ENCODE assay signal across 14 cellular contexts in the genomic region with DNA sequence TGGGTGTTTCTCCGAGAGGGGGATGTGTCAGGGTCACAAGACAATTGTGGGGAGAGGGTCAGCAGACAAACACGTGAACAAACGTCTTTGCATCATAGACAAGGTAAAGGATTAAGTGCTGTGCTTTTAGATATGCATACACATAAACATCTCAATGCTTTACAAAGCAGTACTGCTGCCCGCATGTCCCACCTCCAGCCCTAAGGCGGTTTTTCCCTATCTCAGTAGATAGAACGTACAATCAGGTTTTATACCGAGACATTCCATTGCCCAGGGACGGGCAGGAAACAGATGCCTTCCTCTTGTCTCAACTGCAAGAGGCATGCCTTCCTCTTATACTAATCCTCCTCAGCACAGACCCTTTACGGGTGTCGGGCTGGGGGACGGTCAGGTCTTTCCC. TPM values are rescaled to one million over a fixed set of nuclear protein-coding genes. Genes with fewer than 3 reads are reported as not detected.
"Had no signal": no experiment of that assay in that cellular context is flagged by ENCODE, and none has a peak within 500 bp of the region (broad histone marks: within the 10 kb centered on the region; RNA-seq: fewer than 3 reads in every experiment).

No MANE protein-coding gene starts in this region.

RNA-seq across cellular contexts. Expression of gene LGALS12, which starts 22.3 kb away (rescaled TPM):
- total RNA-seq: activated B cell treated with CpG ODN at 0.5 μM for 24 hours; activated CD4-positive, alpha-beta memory T cell treated with anti-CD3 and anti-CD28 coated beads for 36 hours; activated naive CD4-positive, alpha-beta T cell treated with anti-CD3 and anti-CD28 coated beads for 36 hours; activated naive CD4-positive, alpha-beta T cell treated with anti-CD3 and anti-CD28 coated beads, Interleukin-2, amount 50 U/mL, for 72 hours; activated T-cell treated with anti-CD3 and anti-CD28 coated beads, Interleukin-2, amount 50 U/mL, for 4 hours; activated T-helper 1 cell treated with anti-CD3 and anti-CD28 coated beads, Interleukin-12 subunit alpha, Interleukin-12 subunit beta, Interleukin-2, Interleukin-4 antibody, amounts not matched to agents 30 ng/mL and 10 ng/mL and 1 ng/mL, durations not matched to agents 14 hours and 24 hours and 36 hours; astrocyte; LHCN-M2; M059J had no signal
- polyA plus RNA-seq: SK-N-SH had no signal

RNA-seq across cellular contexts. Expression of gene PLAAT2, which starts 35.0 kb away (rescaled TPM):
- total RNA-seq: activated B cell treated with CpG ODN at 0.5 μM for 24 hours; activated naive CD4-positive, alpha-beta T cell treated with anti-CD3 and anti-CD28 coated beads for 36 hours; activated naive CD4-positive, alpha-beta T cell treated with anti-CD3 and anti-CD28 coated beads, Interleukin-2, amount 50 U/mL, for 72 hours; activated T-cell treated with anti-CD3 and anti-CD28 coated beads, Interleukin-2, amount 50 U/mL, for 4 hours; activated T-helper 1 cell treated with anti-CD3 and anti-CD28 coated beads, Interleukin-12 subunit alpha, Interleukin-12 subunit beta, Interleukin-2, Interleukin-4 antibody, amounts not matched to agents 30 ng/mL and 10 ng/mL and 1 ng/mL, durations not matched to agents 14 hours and 24 hours and 36 hours; adrenal gland; body of pancreas; cardiac septum; LHCN-M2 had no signal

RNA-seq across cellular contexts. Expression of gene PLAAT5, which starts 37.2 kb away (rescaled TPM):
- total RNA-seq: activated B cell treated with CpG ODN at 0.5 μM for 24 hours; activated naive CD4-positive, alpha-beta T cell treated with anti-CD3 and anti-CD28 coated beads for 36 hours; activated naive CD4-positive, alpha-beta T cell treated with anti-CD3 and anti-CD28 coated beads, Interleukin-2, amount 50 U/mL, for 72 hours; activated T-helper 1 cell treated with anti-CD3 and anti-CD28 coated beads, Interleukin-12 subunit alpha, Interleukin-12 subunit beta, Interleukin-2, Interleukin-4 antibody, amounts not matched to agents 30 ng/mL and 10 ng/mL and 1 ng/mL, durations not matched to agents 14 hours and 24 hours and 36 hours; LHCN-M2; M059J; PC-3 had no signal
- polyA plus RNA-seq: SK-N-SH had no signal
